ENCODE assay signal across 1 cellular context in the genomic region with DNA sequence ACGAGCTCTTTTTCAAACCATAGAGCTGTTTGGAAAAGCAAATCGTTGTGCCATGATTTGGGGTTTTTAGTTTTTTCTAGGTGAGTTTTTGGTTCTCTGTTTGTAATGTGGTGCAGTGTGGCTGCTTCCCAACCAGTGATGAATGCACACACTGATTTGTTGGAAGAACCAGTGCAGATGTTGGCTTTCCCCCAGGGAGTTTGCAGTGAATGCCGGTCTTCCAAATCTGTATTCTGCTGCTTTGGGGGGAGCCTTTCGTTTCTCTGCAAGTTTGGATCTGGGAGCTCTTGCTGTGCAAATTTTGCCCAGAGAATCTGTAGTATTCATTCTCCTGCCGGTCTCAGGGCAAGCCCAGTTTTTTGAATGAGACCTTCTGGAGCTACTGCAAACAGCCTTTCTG.
TF ChIP-seq lines count a peak whose summit lies in the region.

No MANE protein-coding gene starts in this region.

TF ChIP-seq in SK-N-SH, 30 proteins besides CTCF, POLR2A, EP300 and RAD21 (continued from another document):
- no peak for TF ChIP-seq ZBTB33 (IDR thresholded peaks at IDR 0.05; ENCODE audit: borderline replicate concordance, low read depth)
- no peak for TF ChIP-seq CHD2 (IDR thresholded peaks at IDR 0.05; ENCODE audit: low read length, partially characterized antibody)
- no peak for TF ChIP-seq FOSL2 (IDR thresholded peaks at IDR 0.05; ENCODE audit: borderline replicate concordance, low read depth)
- TF ChIP-seq GABPA (IDR thresholded peaks at IDR 0.05; ENCODE audit: low read depth) = no peak
- TF ChIP-seq FOXJ3 (CRISPR knock-in tag; IDR thresholded peaks at IDR 0.05) = no peak
- no peak for TF ChIP-seq EZH2phosphoT487 (IDR thresholded peaks at IDR 0.05; ENCODE audit: borderline replicate concordance, low read depth)
- no peak for TF ChIP-seq TEAD4 (IDR thresholded peaks at IDR 0.05; ENCODE audit: borderline replicate concordance, insufficient read depth)
- TF ChIP-seq, protein P1, sequence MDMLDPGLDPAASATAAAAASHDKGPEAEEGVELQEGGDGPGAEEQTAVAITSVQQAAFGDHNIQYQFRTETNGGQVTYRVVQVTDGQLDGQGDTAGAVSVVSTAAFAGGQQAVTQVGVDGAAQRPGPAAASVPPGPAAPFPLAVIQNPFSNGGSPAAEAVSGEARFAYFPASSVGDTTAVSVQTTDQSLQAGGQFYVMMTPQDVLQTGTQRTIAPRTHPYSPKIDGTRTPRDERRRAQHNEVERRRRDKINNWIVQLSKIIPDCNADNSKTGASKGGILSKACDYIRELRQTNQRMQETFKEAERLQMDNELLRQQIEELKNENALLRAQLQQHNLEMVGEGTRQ (IDR thresholded peaks at IDR 0.05; ENCODE audit: borderline replicate concordance, low read depth, low read length) = no peak
